ENCODE assay signal across 9 cellular contexts in genomic region chrX:153438522-153438921, GRCh38. TPM values are rescaled to one million over a fixed set of nuclear protein-coding genes. Genes with fewer than 3 reads are reported as not detected.
A peak's percentile ranks its signal among the peaks of the same experiment; 100 is the strongest.
DNase-seq lines count a peak whose midpoint lies in the region; ATAC-seq and FAIRE-seq lines count a peak whose summit lies in the region.
"Had no signal": no experiment of that assay in that cellular context is flagged by ENCODE, and none has a peak within 500 bp of the region (broad histone marks: within the 10 kb centered on the region; RNA-seq: fewer than 3 reads in every experiment).

No MANE protein-coding gene starts in this region.

- FAIRE-seq in urothelium cell line (lab: Jason Lieb, UNC) (no peak), GM19239 (lab: Jason Lieb, UNC) (no peak)

- DNase-seq in cardiac septum (ENCODE audit: low spot score) (peak; percentile 67), left cardiac atrium (no peak), NCI-H69 (lab: John Stamatoyannopoulos, UW) (peak; percentile 46), fibroblast of peridontal ligament (ENCODE audit: extremely low read depth) (peak; percentile 48), urothelium cell line (ENCODE audit: low spot score) (peak; percentile 27), GM19239 (ENCODE audit: insufficient read length, low spot score) (no peak), RKO (ENCODE audit: low spot score) (no peak)
- DNase-seq: mucosa of descending colon had no signal

- ATAC-seq in left cardiac atrium (no peak), GM18519 (IDR thresholded peaks at IDR 0.05; ENCODE audit: low FRiP score, unreplicated experiment) (no peak)
- ATAC-seq: mucosa of descending colon had no signal

- intact Hi-C loops in cardiac septum (cut with DNase I) (no loop called here), left cardiac atrium (cut with DNase I) (no loop called here)

RNA-seq across cellular contexts. Expression of gene TREX2, which starts 7.3 kb away (rescaled TPM):
- 0.19 TPM for total RNA-seq in cardiac septum
- total RNA-seq in left cardiac atrium = under 1 TPM in 1 of 2 donors, not detected in 1; 0.39 TPM

RNA-seq across cellular contexts. Expression of gene ZFP92, which starts 27.2 kb away (rescaled TPM):
- total RNA-seq in cardiac septum (0.40 TPM), left cardiac atrium (1 to 10 TPM in 1 of 2 donors, under 1 TPM in 1; 0.85 to 2.0 TPM)

RNA-seq across cellular contexts. Expression of gene HAUS7, which starts 31.9 kb away (rescaled TPM):
- total RNA-seq in cardiac septum (13.4 TPM), left cardiac atrium (10 to 100 TPM; 15.8 to 22.2 TPM)

RNA-seq across cellular contexts. Expression of gene PNMA6E, which starts 37.4 kb away (rescaled TPM):
- total RNA-seq in cardiac septum (not detected), left cardiac atrium (not detected)
- total RNA-seq: mucosa of descending colon had no signal

RNA-seq across cellular contexts. Expression of gene BGN, which starts 56.3 kb away (rescaled TPM):
- total RNA-seq in cardiac septum (175 TPM), left cardiac atrium (100 to 1,000 TPM in 1 of 2 donors, 10 to 100 TPM in 1; 96.0 to 193 TPM)

Comparison
In these comparisons a context has a peak if more than half of its experiments do, and no peak if none do; other contexts are left out.
1. DNase-seq: peak in cardiac septum (single experiment), NCI-H69 (single experiment), fibroblast of peridontal ligament (single experiment) and urothelium cell line (single experiment); none in left cardiac atrium (single experiment), GM19239 (single experiment) and RKO (single experiment).